Comparison of ENCODE assay signal across 35 cellular contexts in genomic region chr4:117691572-117692351, GRCh38.
"Had no signal": no experiment of that assay in that cellular context is flagged by ENCODE, and none has a peak within 500 bp of the region (broad histone marks: within the 10 kb centered on the region; RNA-seq: fewer than 3 reads in every experiment).

No MANE protein-coding gene starts in this region.

- H3K4me3 ChIP-seq: heart left ventricle, left lung, lower lobe of right lung, mucosa of descending colon, prostate gland, smooth muscle cell, vagina had no signal

- H3K9me3 ChIP-seq: lower lobe of right lung, mucosa of descending colon, neutrophil, prostate gland, vagina had no signal

- H3K27ac ChIP-seq: brain microvascular endothelial cell, heart left ventricle, left lung, lower lobe of right lung, neutrophil, prostate gland, vagina, VCaP had no signal

- FAIRE-seq: astrocyte, TTC549 had no signal

- DNase-seq: activated CD4-positive, alpha-beta T cell treated with anti-CD3 and anti-CD28 coated beads for 48 hours; activated CD4-positive, alpha-beta T cell treated with anti-CD3 and anti-CD28 coated beads, Interleukin-2, amount 50 U/mL, for 48 hours; activated CD8-positive, alpha-beta memory T cell treated with anti-CD3 and anti-CD28 coated beads for 24 hours; activated effector memory CD4-positive, alpha-beta T cell treated with anti-CD3 and anti-CD28 coated beads, Interleukin-2, amount 50 U/mL, for 16 hours; activated naive CD4-positive, alpha-beta T cell treated with anti-CD3 and anti-CD28 coated beads for 36 hours; activated naive CD8-positive, alpha-beta T cell treated with anti-CD3 and anti-CD28 coated beads for 36 hours; brain microvascular endothelial cell; caudate nucleus; cortex of kidney; foreskin fibroblast; heart left ventricle; hypothalamus; immature natural killer cell; kidney glomerular epithelial cell; left lung; lower lobe of right lung; mucosa of descending colon; retina; stimulated activated CD4-positive, alpha-beta T cell treated with anti-CD3 and anti-CD28 coated beads, Interleukin-1b, Interleukin-23, amount 100 ng/mL, for 48 hours; stimulated activated CD4-positive, alpha-beta T cell treated with anti-CD3 and anti-CD28 coated beads, Interleukin-4, amount 100 ng/mL, for 4 hours; stimulated activated CD8-positive, alpha-beta memory T cell treated with anti-CD3 and anti-CD28 coated beads, Interleukin-4, amount 100 ng/mL, for 48 hours; stimulated activated naive CD8-positive, alpha-beta T cell treated with anti-CD3 and anti-CD28 coated beads, Interleukin-15, amount 100 ng/mL, for 72 hours; substantia nigra; T-helper 9 cell had no signal

- H3K4me1 ChIP-seq: heart left ventricle, left lung, lower lobe of right lung, prostate gland, vagina had no signal

- H3K36me3 ChIP-seq: brain microvascular endothelial cell, heart left ventricle, left lung, lower lobe of right lung, neutrophil, prostate gland, vagina had no signal

- ATAC-seq: activated CD4-positive, CD25-positive, alpha-beta regulatory T cell treated with anti-CD3 and anti-CD28 coated beads, Interleukin-2, amount 50 U/mL, for 24 hours; esophagus mucosa; heart left ventricle; left lung; natural killer cell treated with Interleukin-12 subunit alpha and Interleukin-12 subunit beta and Interleukin-15 and Interleukin-18, amount 100 ng/mL, for 72 hours; stimulated activated memory B cell treated with anti-CD40 and anti-IgM and Interleukin-4, amounts not matched to agents 10 μg/mL and 1 μg/mL and 100 μg/mL, for 72 hours; stimulated activated naive CD8-positive, alpha-beta T cell treated with anti-CD3 and anti-CD28 coated beads, Interleukin-15, amount 100 ng/mL, for 72 hours had no signal

- H3K27me3 ChIP-seq: brain microvascular endothelial cell, heart left ventricle, left lung, neutrophil, vagina had no signal
